Comparison of ENCODE assay signal across 10 cellular contexts in genomic region chr13:112710855-112711527, GRCh38. TPM values are rescaled to one million over a fixed set of nuclear protein-coding genes. Genes with fewer than 3 reads are reported as not detected.
DNase-seq lines count a peak whose midpoint lies in the region; ATAC-seq and TF ChIP-seq lines count a peak whose summit lies in the region.
"Had no signal": no experiment of that assay in that cellular context is flagged by ENCODE, and none has a peak within 500 bp of the region (broad histone marks: within the 10 kb centered on the region; RNA-seq: fewer than 3 reads in every experiment).

No MANE protein-coding gene starts in this region.

- peaks cover 3 to 30% of the 10 kb centered on the region in 2 experiments; a peak in 3 of 4 replicates for H3K79me1 ChIP-seq in IMR-90 (ENCODE audit: low read depth in 1 of 2, low read length in 2 of 2)
- peaks cover 40% of the 10 kb centered on the region for H3K79me1 ChIP-seq in mesenchymal stem cell (replicated peaks; ENCODE audit: low read length, poor library complexity, severe bottlenecking)

- H4K91ac ChIP-seq in IMR-90 (ENCODE audit: insufficient read depth, low read depth, low read length) = peak overlapping the region; percentile 92; the same call in 1 of the 2 replicates
- H4K91ac ChIP-seq in mesenchymal stem cell (ENCODE audit: low read length) = no peak overlapping the region

- peak overlapping the region; percentile 65 to 70 for H4K8ac ChIP-seq in IMR-90 (ENCODE audit: low read depth in 2 of 2, low read length in 2 of 2)
- no peak overlapping the region for H4K8ac ChIP-seq in mesenchymal stem cell (ENCODE audit: low read length)

- peak overlapping the region in 1 of 2 experiments; percentile 64 for H2BK12ac ChIP-seq in mesenchymal stem cell (ENCODE audit: low read length in 2 of 2)

- DNase-seq in IMR-90 (no peak), mesenchymal stem cell (no peak), WERI-Rb-1 (no peak)
- no peak for DNase-seq in naive thymus-derived CD8-positive, alpha-beta T cell
- DNase-seq in stimulated activated CD4-positive, alpha-beta T cell treated with anti-CD3 and anti-CD28 coated beads, Interleukin-4, amount 100 ng/mL, for 24 hours = no peak
- DNase-seq: activated CD4-positive, alpha-beta memory T cell treated with anti-CD3 and anti-CD28 coated beads for 36 hours; NCI-H1048 had no signal

- H3K4me2 ChIP-seq in IMR-90 (ENCODE audit: low read depth, low read length) (peak overlapping the region; percentile 45; the same call in 1 of the 2 replicates), mesenchymal stem cell (ENCODE audit: low read length, poor library complexity, severe bottlenecking) (peak overlapping the region; percentile 58)

- no peak overlapping the region for H2AK9ac ChIP-seq in IMR-90 (replicated peaks; ENCODE audit: low read depth, low read length, poor library complexity)

- H2AFZ ChIP-seq in IMR-90 (replicated peaks; ENCODE audit: low read length, poor library complexity) (peak overlapping the region; percentile 90), mesenchymal stem cell (ENCODE audit: low read depth, low read length) (no peak overlapping the region)

- no peak for ATAC-seq in IMR-90 (ENCODE audit: low read depth)
- ATAC-seq in GM21367 (IDR thresholded peaks at IDR 0.05; ENCODE audit: unreplicated experiment) = no peak
- ATAC-seq in naive thymus-derived CD8-positive, alpha-beta T cell = no peak

- H3K14ac ChIP-seq in IMR-90 (replicated peaks; ENCODE audit: low read depth, low read length) (peak overlapping the region; percentile 72), mesenchymal stem cell (ENCODE audit: low read length in 2 of 2) (no peak overlapping the region)

- H3K23ac ChIP-seq in IMR-90 (ENCODE audit: low read depth, low read length) = no peak overlapping the region
- no peak overlapping the region for H3K23ac ChIP-seq in mesenchymal stem cell (ENCODE audit: low read length in 2 of 2)

- no peak overlapping the region; the same call in 1 of the 2 replicates for H4K5ac ChIP-seq in IMR-90 (ENCODE audit: low read depth, low read length)

- H2AK5ac ChIP-seq in IMR-90 (ENCODE audit: low read depth, low read length) (peak overlapping the region; percentile 74; the same call in 1 of the 2 replicates), mesenchymal stem cell (ENCODE audit: low read length, severe bottlenecking) (no peak overlapping the region)

- H3K36me3 Mint-ChIP-seq in naive thymus-derived CD8-positive, alpha-beta T cell = peaks cover 0 to 9% (median 8%) of the 10 kb centered on the region in 3 donors
- H3K36me3 Mint-ChIP-seq: activated CD4-positive, alpha-beta memory T cell treated with anti-CD3 and anti-CD28 coated beads for 36 hours had no signal

- H3K18ac ChIP-seq in IMR-90 (ENCODE audit: low read depth, low read length) = peak overlapping the region; percentile 21; the same call in 1 of the 2 replicates
- H3K18ac ChIP-seq in mesenchymal stem cell (ENCODE audit: low read depth in 1 of 2, low read length in 2 of 2) = peak overlapping the region; percentile 70 to 76

- no peak for TF ChIP-seq CTCF in IMR-90 (conservative IDR thresholded peaks at IDR 0.05; ENCODE audit: low read depth, low read length)
- no peak for TF ChIP-seq CTCF in WERI-Rb-1 (IDR thresholded peaks at IDR 0.05; ENCODE audit: low read depth, low read length)

- H3K56ac ChIP-seq in IMR-90 (ENCODE audit: extremely low read depth, insufficient read depth, low read length) = peak overlapping the region; percentile 89; the same call in 1 of the 2 replicates

- peak overlapping the region; percentile 35; the same call in 1 of the 2 replicates for H3K9ac ChIP-seq in IMR-90 (ENCODE audit: low read depth, low read length)
- H3K9ac ChIP-seq in duodenal mucosa (ENCODE audit: low read depth in 1 of 2, low read length in 2 of 2) = peak overlapping the region in 1 of 2 donors; percentile 37
- peak overlapping the region; percentile 82 for H3K9ac ChIP-seq in mesenchymal stem cell (ENCODE audit: low read length)
- H3K9ac ChIP-seq in subcutaneous abdominal adipose tissue (ENCODE audit: low read length in 5 of 5) = peak overlapping the region in 3 of 5 donors; percentile 13 to 71 (median 51)

- no peak overlapping the region for H3K27ac Mint-ChIP-seq in naive thymus-derived CD8-positive, alpha-beta T cell
- H3K27ac Mint-ChIP-seq: activated CD4-positive, alpha-beta memory T cell treated with anti-CD3 and anti-CD28 coated beads for 36 hours had no signal

- peak overlapping the region; percentile 83 for H3K27ac ChIP-seq in IMR-90 (ENCODE audit: insufficient read depth, low read length)
- H3K27ac ChIP-seq in duodenal mucosa (ENCODE audit: low read depth, low read length) = peak overlapping the region; percentile 70
- peak overlapping the region; percentile 57 for H3K27ac ChIP-seq in mesenchymal stem cell (ENCODE audit: low read length, poor library complexity, severe bottlenecking)
- peak overlapping the region; percentile 64 for H3K27ac ChIP-seq in subcutaneous abdominal adipose tissue (ENCODE audit: low read depth, low read length)
- no peak overlapping the region for H3K27ac ChIP-seq in WERI-Rb-1

- intact Hi-C loops in IMR-90 (cut with micrococcal nuclease) = loop anchor here (2.0 kb wide), 1 partner anchor 20 kb away; the partner anchor contains the start of gene ATP11A

- no peak for TF ChIP-seq RAD21 in IMR-90 (IDR thresholded peaks at IDR 0.05; ENCODE audit: low read length)

- H4K20me1 ChIP-seq in IMR-90 (ENCODE audit: insufficient read depth, low read length) = peaks cover 12% of the 10 kb centered on the region

- CTCF ChIA-PET in IMR-90 (lab: Yijun Ruan, JAX) = no interaction called here

- H3K4me1 ChIP-seq in IMR-90 (ENCODE audit: control insufficient read depth, insufficient read depth, low read length) = peaks cover 18% of the 10 kb centered on the region
- peaks cover 16 to 17% of the 10 kb centered on the region in 2 donors for H3K4me1 ChIP-seq in duodenal mucosa (ENCODE audit: control insufficient read depth in 1 of 2, insufficient read depth in 2 of 2, low read length in 2 of 2)
- H3K4me1 ChIP-seq in mesenchymal stem cell (ENCODE audit: control insufficient read depth, insufficient read depth, low read depth, low read length) = peaks cover 16% of the 10 kb centered on the region
- peaks cover 4 to 27% (median 17%) of the 10 kb centered on the region in 5 donors for H3K4me1 ChIP-seq in subcutaneous abdominal adipose tissue (ENCODE audit: control insufficient read depth in 5 of 5, insufficient read depth in 5 of 5, low read length in 5 of 5)

- peaks cover 3 to 12% (median 7%) of the 10 kb centered on the region in 4 donors for H3K4me1 Mint-ChIP-seq in naive thymus-derived CD8-positive, alpha-beta T cell

- no peak overlapping the region for H3K4me3 Mint-ChIP-seq in naive thymus-derived CD8-positive, alpha-beta T cell
- H3K4me3 Mint-ChIP-seq: activated CD4-positive, alpha-beta memory T cell treated with anti-CD3 and anti-CD28 coated beads for 36 hours had no signal

- no peaks in the 10 kb centered on the region for H3K27me3 Mint-ChIP-seq in naive thymus-derived CD8-positive, alpha-beta T cell
- H3K27me3 Mint-ChIP-seq: activated CD4-positive, alpha-beta memory T cell treated with anti-CD3 and anti-CD28 coated beads for 36 hours had no signal

- BruUV-seq in IMR-90 (replicated peaks; lab: Mats Ljungman, UMichigan) = no TSS peak

- POLR2A ChIA-PET in IMR-90 (lab: Charles Lee; ENCODE audit: unreplicated experiment) = no interaction called here
- POLR2A ChIA-PET in naive thymus-derived CD8-positive, alpha-beta T cell (lab: Charles Lee) = no interaction called here

- peak overlapping the region; percentile 94 for H2BK120ac ChIP-seq in IMR-90 (ENCODE audit: low read depth, low read length)
- H2BK120ac ChIP-seq in mesenchymal stem cell (ENCODE audit: low read depth, low read length) = peak overlapping the region; percentile 74

- H2BK15ac ChIP-seq in IMR-90 (ENCODE audit: low read depth, low read length) (peak overlapping the region; percentile 77; the same call in 1 of the 3 replicates), mesenchymal stem cell (ENCODE audit: low read depth, poor library complexity, severe bottlenecking) (no peak overlapping the region)

- WGBS in IMR-90 (ENCODE audit: extremely low coverage in 2 of 2, insufficient read length in 1 of 2), 2 experiments = 93% methylated on average over 6 of the region's 22 CpGs; no CpG with 5 or more reads in 1 of the 2 experiments
- WGBS in mesenchymal stem cell = 68% methylated on average over 17 of the region's 22 CpGs

- H3K36me3 ChIP-seq in IMR-90 (ENCODE audit: control insufficient read depth, insufficient read depth, low read length) (no peaks in the 10 kb centered on the region), duodenal mucosa (ENCODE audit: control insufficient read depth in 1 of 2, insufficient read depth in 2 of 2, low read length in 2 of 2) (no peaks in the 10 kb centered on the region), mesenchymal stem cell (ENCODE audit: control insufficient read depth in 1 of 2, insufficient read depth in 2 of 2, low read depth in 1 of 2, low read length in 2 of 2) (no peaks in the 10 kb centered on the region), subcutaneous abdominal adipose tissue (ENCODE audit: control insufficient read depth in 5 of 5, insufficient read depth in 5 of 5, low read length in 5 of 5) (no peaks in the 10 kb centered on the region), WERI-Rb-1 (no peaks in the 10 kb centered on the region; the same call in 1 of the 2 replicates)

- peak overlapping the region; percentile 74; the same call in 1 of the 2 replicates for H2BK20ac ChIP-seq in IMR-90 (ENCODE audit: low read depth, low read length)

- dilution Hi-C loops in IMR-90 (cut with HindIII; ENCODE audit: low sequenced_read_pairs, unreplicated experiment) = no loop called here

- in situ Hi-C loops in IMR-90 (cut with MboI; ENCODE audit: low sequenced_read_pairs) = no loop called here

- TF ChIP-seq POLR2A in IMR-90 (IDR thresholded peaks at IDR 0.05; ENCODE audit: low read depth, low read length) = no peak

- peak overlapping the region; percentile 87 for H3K4ac ChIP-seq in IMR-90 (ENCODE audit: low read depth, low read length)
- peak overlapping the region in 1 of 2 experiments; percentile 7 for H3K4ac ChIP-seq in mesenchymal stem cell (ENCODE audit: low read depth in 1 of 2, low read length in 2 of 2)

- H3K27me3 ChIP-seq in IMR-90 (ENCODE audit: control insufficient read depth, insufficient read depth, low read length) (no peaks in the 10 kb centered on the region), duodenal mucosa (ENCODE audit: control insufficient read depth in 1 of 2, insufficient read depth in 2 of 2, low read length in 2 of 2) (no peaks in the 10 kb centered on the region), mesenchymal stem cell (ENCODE audit: control insufficient read depth in 1 of 2, insufficient read depth in 1 of 2, low read length in 2 of 2) (no peaks in the 10 kb centered on the region), subcutaneous abdominal adipose tissue (ENCODE audit: control insufficient read depth in 5 of 5, insufficient read depth in 4 of 5, low read length in 5 of 5) (no peaks in the 10 kb centered on the region), WERI-Rb-1 (ENCODE audit: insufficient read depth, low read depth, severe bottlenecking) (no peaks in the 10 kb centered on the region)

- H3K4me3 ChIP-seq in IMR-90 (ENCODE audit: insufficient read depth, low read depth, low read length) (no peak overlapping the region), duodenal mucosa (ENCODE audit: low read depth in 1 of 2, low read length in 2 of 2) (peak overlapping the region; percentile 11 to 40), mesenchymal stem cell (ENCODE audit: insufficient read depth in 1 of 2, low read depth in 1 of 2, low read length in 2 of 2) (peak overlapping the region in 1 of 2 experiments; percentile 71), subcutaneous abdominal adipose tissue (ENCODE audit: low read depth in 1 of 5, low read length in 5 of 5) (peak overlapping the region in 4 of 5 donors; percentile 36 to 47 (median 44)), WERI-Rb-1 (ENCODE audit: low read depth, low read length) (no peak overlapping the region)

- H3K9me1 ChIP-seq in IMR-90 (ENCODE audit: insufficient read depth, low read length) = peaks cover 12% of the 10 kb centered on the region

- H3K9me3 ChIP-seq in IMR-90 (ENCODE audit: control insufficient read depth, insufficient read depth, low read length) (peaks cover 5% of the 10 kb centered on the region), duodenal mucosa (ENCODE audit: control insufficient read depth in 1 of 2, low read length in 2 of 2) (no peaks in the 10 kb centered on the region), mesenchymal stem cell (ENCODE audit: control insufficient read depth, low read length) (no peaks in the 10 kb centered on the region), subcutaneous abdominal adipose tissue (ENCODE audit: control insufficient read depth in 5 of 5, low read length in 5 of 5) (peaks cover 0 to 10% (median 3%) of the 10 kb centered on the region in 5 donors), WERI-Rb-1 (ENCODE audit: severe bottlenecking) (no peaks in the 10 kb centered on the region)

- H2BK5ac ChIP-seq in IMR-90 (ENCODE audit: low read depth, low read length, poor library complexity, severe bottlenecking) = peak overlapping the region; percentile 79
- H2BK5ac ChIP-seq in mesenchymal stem cell (ENCODE audit: low read depth, low read length, poor library complexity, severe bottlenecking) = no peak overlapping the region

- H3K9me3 Mint-ChIP-seq in naive thymus-derived CD8-positive, alpha-beta T cell = peaks cover 0 to 2% (median 0%) of the 10 kb centered on the region in 9 donors
- H3K9me3 Mint-ChIP-seq: activated CD4-positive, alpha-beta memory T cell treated with anti-CD3 and anti-CD28 coated beads for 36 hours had no signal

RNA-seq across cellular contexts. Expression of gene ATP11A, which starts 21.2 kb away (rescaled TPM):
- total RNA-seq in IMR-90 (2012; rRNA removed) = 8.4 and 8.9 TPM in 2 replicates
- 11.4 and 12.0 TPM in 2 replicates for polyA plus RNA-seq in IMR-90 (2012; rRNA removed)
- 6.7 and 9.4 TPM in 2 replicates for polyA plus RNA-seq in IMR-90 (2012; cell fraction: cytosol; rRNA removed)
- polyA plus RNA-seq in IMR-90 (2012; cell fraction: nucleus; rRNA removed; ENCODE audit: low replicate concordance) = 23.7 and 37.4 TPM in 2 replicates
- polyA plus RNA-seq in mesenchymal stem cell (2013, experiment 1 of 2) = 8.0 TPM
- polyA plus RNA-seq in mesenchymal stem cell (2013, experiment 2 of 2) = 8.2 TPM
- 10 to 100 TPM; 21.5 to 23.9 TPM for total RNA-seq in naive thymus-derived CD8-positive, alpha-beta T cell
- polyA plus RNA-seq in naive thymus-derived CD8-positive, alpha-beta T cell = 1 to 10 TPM in 2 of 3 donors, under 1 TPM in 1; 0.76 to 3.1 (median 2.0) TPM

Comparison
In these comparisons a context has a peak if more than half of its experiments do, and no peak if none do; other contexts are left out.
1. H3K4me3 ChIP-seq: peak in duodenal mucosa (2 of 2) and subcutaneous abdominal adipose tissue (4 of 5); none in IMR-90 (single experiment) and WERI-Rb-1 (single experiment).